12 cellular contexts compared by ENCODE assay signal in genomic region chr17:79027274-79027924, GRCh38. TPM values are rescaled to one million over a fixed set of nuclear protein-coding genes. Genes with fewer than 3 reads are reported as not detected.
DNase-seq lines count a peak whose midpoint lies in the region; ATAC-seq, FAIRE-seq and TF ChIP-seq lines count a peak whose summit lies in the region.
"Had no signal": no experiment of that assay in that cellular context is flagged by ENCODE, and none has a peak within 500 bp of the region (broad histone marks: within the 10 kb centered on the region; RNA-seq: fewer than 3 reads in every experiment).

No MANE protein-coding gene starts in this region.

- peaks cover 11 to 18% (median 16%) of the 10 kb centered on the region in 3 donors for H3K27me3 Mint-ChIP-seq in immature natural killer cell (ENCODE audit: low read depth in 3 of 3)

- H3K9ac ChIP-seq in kidney (ENCODE audit: low read length in 2 of 2): peak overlapping the region in 1 of 2 donors; percentile 21
- H3K9ac ChIP-seq in smooth muscle cell (ENCODE audit: low read depth): no peak overlapping the region

- no peak for FAIRE-seq in kidney (lab: Jason Lieb, UNC)

- H3K27me3 ChIP-seq in H7 (ENCODE audit: control insufficient read depth, insufficient read depth, low read length) (peaks cover 42% of the 10 kb centered on the region), smooth muscle cell (ENCODE audit: low read depth) (no peaks in the 10 kb centered on the region)

- peaks cover 6 to 41% of the 10 kb centered on the region in 2 donors for H3K4me1 ChIP-seq in kidney (ENCODE audit: control insufficient read depth in 1 of 2, insufficient read depth in 1 of 2, low read depth in 1 of 2, low read length in 2 of 2)
- H3K4me1 ChIP-seq in smooth muscle cell (ENCODE audit: low read depth): peaks cover 16% of the 10 kb centered on the region

- H3K9me3 ChIP-seq in kidney (ENCODE audit: control insufficient read depth in 1 of 2, low read length in 2 of 2): no peaks in the 10 kb centered on the region
- no peaks in the 10 kb centered on the region for H3K9me3 ChIP-seq in smooth muscle cell (replicated peaks; ENCODE audit: low read depth)

- no peak overlapping the region for H3K4me3 Mint-ChIP-seq in immature natural killer cell
- H3K4me3 Mint-ChIP-seq: stimulated activated naive CD8-positive, alpha-beta T cell treated with anti-CD3 and anti-CD28 coated beads, Interleukin-15, Interleukin-2, amounts not matched to agents 100 ng/mL and 50 ng/mL, for 24 hours had no signal

- TF ChIP-seq CTCF in kidney (IDR thresholded peaks at IDR 0.05; ENCODE audit: borderline replicate concordance, extremely low read depth, insufficient read depth) (no peak), smooth muscle cell (IDR thresholded peaks at IDR 0.05; ENCODE audit: borderline replicate concordance, insufficient read depth, poor library complexity, severe bottlenecking) (no peak)

- 22 to 42% (median 37%) methylated on average over 9 to 10 of the region's 10 CpGs for WGBS in adipose tissue, 3 donors
- WGBS in smooth muscle cell (ENCODE audit: low lambda C conversion rate): 51% methylated on average over 10 of the region's 10 CpGs

- H3K4me2 ChIP-seq in smooth muscle cell: peak overlapping the region; percentile 54

- no peaks in the 10 kb centered on the region for H3K36me3 Mint-ChIP-seq in immature natural killer cell

- intact Hi-C loops in kidney (cut with DNase I): no loop called here

- peak overlapping the region; percentile 80 for H3K27ac ChIP-seq in adipose tissue (ENCODE audit: low read depth, low read length)
- peak overlapping the region; percentile 26 to 77 for H3K27ac ChIP-seq in kidney (ENCODE audit: low read depth in 2 of 2, low read length in 2 of 2)
- no peak overlapping the region for H3K27ac ChIP-seq in smooth muscle cell (ENCODE audit: low read depth)

- H3K36me3 ChIP-seq in H7 (replicated peaks; ENCODE audit: control insufficient read depth, insufficient read depth, low read length) (no peaks in the 10 kb centered on the region), kidney (ENCODE audit: control insufficient read depth in 1 of 2, insufficient read depth in 2 of 2, low read length in 2 of 2) (no peaks in the 10 kb centered on the region), smooth muscle cell (ENCODE audit: low read depth) (no peaks in the 10 kb centered on the region)

- DNase-seq in H7 (peak; percentile 46), kidney (peak; percentile 68), smooth muscle cell (lab: John Stamatoyannopoulos, UW; ENCODE audit: unreplicated experiment) (no peak), immature natural killer cell (no peak), amygdala (lab: John Stamatoyannopoulos, UW) (no peak)
- DNase-seq in stimulated activated CD4-positive, alpha-beta T cell treated with anti-CD3 and anti-CD28 coated beads, Interleukin-4, amount 100 ng/mL, for 1 hour: no peak
- DNase-seq: DND-41, NCI-H774 had no signal

- no peak for ATAC-seq in GM18511 (IDR thresholded peaks at IDR 0.05; ENCODE audit: unreplicated experiment)
- ATAC-seq: activated CD4-positive, CD25-positive, alpha-beta regulatory T cell treated with anti-CD3 and anti-CD28 coated beads, Interleukin-2, amount 50 U/mL, for 24 hours had no signal

- no peaks in the 10 kb centered on the region for H3K9me3 Mint-ChIP-seq in immature natural killer cell
- H3K9me3 Mint-ChIP-seq: stimulated activated naive CD8-positive, alpha-beta T cell treated with anti-CD3 and anti-CD28 coated beads, Interleukin-15, Interleukin-2, amounts not matched to agents 100 ng/mL and 50 ng/mL, for 24 hours had no signal

- H3F3A ChIP-seq in smooth muscle cell (ENCODE audit: low read depth): no peaks in the 10 kb centered on the region

- no peaks in the 10 kb centered on the region for H3K79me2 ChIP-seq in smooth muscle cell (ENCODE audit: low read depth)

- no peaks in the 10 kb centered on the region for H4K20me1 ChIP-seq in smooth muscle cell (ENCODE audit: low read depth)

- no peak overlapping the region for H3K27ac Mint-ChIP-seq in immature natural killer cell
- H3K27ac Mint-ChIP-seq: stimulated activated naive CD8-positive, alpha-beta T cell treated with anti-CD3 and anti-CD28 coated beads, Interleukin-15, Interleukin-2, amounts not matched to agents 100 ng/mL and 50 ng/mL, for 24 hours had no signal

- no peak overlapping the region for H3K4me3 ChIP-seq in H7 (ENCODE audit: insufficient read depth, low read depth, low read length)
- H3K4me3 ChIP-seq in kidney (ENCODE audit: low read length in 2 of 2): peak overlapping the region in 1 of 2 donors; percentile 17
- H3K4me3 ChIP-seq in smooth muscle cell: no peak overlapping the region

- no peak overlapping the region for H2AFZ ChIP-seq in smooth muscle cell (ENCODE audit: low read depth)

- peaks cover 9 to 10% of the 10 kb centered on the region in 2 donors for H3K4me1 Mint-ChIP-seq in immature natural killer cell

RNA-seq across cellular contexts. Expression of gene C1QTNF1, which starts 3.4 kb away (rescaled TPM):
- 0.28 and 0.67 TPM in 2 replicates for total RNA-seq in H7 (2014; rRNA removed; shearing (Covaris generic))
- polyA plus RNA-seq in adipose tissue (100 to 1,000 TPM in 2 of 3 donors, 10 to 100 TPM in 1; 33.8 to 357 (median 207) TPM), kidney (ENCODE audit: insufficient read depth, low read depth, low replicate concordance) (18.0 TPM), smooth muscle cell (9.4 and 10.0 TPM in 2 replicates), immature natural killer cell (not detected)
- total RNA-seq in kidney (65.2 TPM), smooth muscle cell (5.1 and 5.7 TPM in 2 replicates)

RNA-seq across cellular contexts. Expression of gene CANT1, which starts 17.8 kb away (rescaled TPM):
- total RNA-seq in H7 (2014; rRNA removed; shearing (Covaris generic)): 27.3 and 29.6 TPM in 2 replicates
- 10 to 100 TPM in 2 of 3 donors, 1 to 10 TPM in 1; 9.3 to 22.5 (median 16.9) TPM for polyA plus RNA-seq in adipose tissue
- 56.6 TPM for total RNA-seq in kidney
- polyA plus RNA-seq in kidney (ENCODE audit: insufficient read depth, low read depth, low replicate concordance): 23.0 TPM
- total RNA-seq in smooth muscle cell: 41.9 and 42.1 TPM in 2 replicates
- 36.5 and 38.3 TPM in 2 replicates for polyA plus RNA-seq in smooth muscle cell
- polyA plus RNA-seq in immature natural killer cell: 1 to 10 TPM; 3.7 to 7.2 (median 4.6) TPM

RNA-seq across cellular contexts. Expression of gene ENGASE, which starts 47.2 kb away (rescaled TPM):
- total RNA-seq in H7 (2014; rRNA removed; shearing (Covaris generic)): 13.3 and 21.3 TPM in 2 replicates
- polyA plus RNA-seq in adipose tissue (10 to 100 TPM; 18.7 to 39.0 (median 33.7) TPM), kidney (ENCODE audit: insufficient read depth, low read depth, low replicate concordance) (14.3 TPM), smooth muscle cell (9.6 and 11.2 TPM in 2 replicates), immature natural killer cell (1 to 10 TPM; 1.9 to 6.6 (median 1.9) TPM)
- total RNA-seq in kidney (49.3 TPM), smooth muscle cell (3.8 and 7.8 TPM in 2 replicates)

RNA-seq across cellular contexts. Expression of gene LGALS3BP, which starts 47.7 kb away (rescaled TPM):
- 116 and 129 TPM in 2 replicates for total RNA-seq in H7 (2014; rRNA removed; shearing (Covaris generic))
- polyA plus RNA-seq in adipose tissue: 100 to 1,000 TPM; 104 to 220 (median 144) TPM
- total RNA-seq in kidney: 240 TPM
- polyA plus RNA-seq in kidney (ENCODE audit: insufficient read depth, low read depth, low replicate concordance): 310 TPM
- total RNA-seq in smooth muscle cell: 55.7 and 66.5 TPM in 2 replicates
- polyA plus RNA-seq in smooth muscle cell: 110 and 151 TPM in 2 replicates
- 10 to 100 TPM in 1 of 3 donors, 1 to 10 TPM in 2; 3.4 to 10.2 (median 3.6) TPM for polyA plus RNA-seq in immature natural killer cell

Comparison
In these comparisons a context has a peak if more than half of its experiments do, and no peak if none do; other contexts are left out.
1. DNase-seq: peak in H7 (single experiment) and kidney (single experiment); none in smooth muscle cell (single experiment), immature natural killer cell (0 of 3), stimulated activated CD4-positive, alpha-beta T cell treated with anti-CD3 and anti-CD28 coated beads, Interleukin-4, amount 100 ng/mL, for 1 hour (single experiment) and amygdala (0 of 56).
2. RNA of gene C1QTNF1, which starts 3.4 kb away (polyA plus RNA-seq): 33.8 to 357 TPM in adipose tissue, 18.0 TPM in kidney (single experiment) and 9.4 to 10.0 TPM in smooth muscle cell; not detected in immature natural killer cell; every median in the first group is over 10 times any median in the second.